1 cellular context compared by ENCODE assay signal in genomic region chr7:12637328-12637727, GRCh38.
TF ChIP-seq lines count a peak whose summit lies in the region.

No MANE protein-coding gene starts in this region.

TF ChIP-seq in GM23338, 12 proteins besides CTCF, POLR2A, EP300 and RAD21 (continued from another document):
- no peak for TF ChIP-seq ZNF462 (CRISPR knock-in tag; IDR thresholded peaks at IDR 0.05)
TF ChIP-seq in GM23338: peak in this region for 0.
